2 cellular contexts compared by ENCODE assay signal in genomic region chr13:98825659-98826058, GRCh38.
TF ChIP-seq lines count a peak whose summit lies in the region.

No MANE protein-coding gene starts in this region.

TF ChIP-seq in GM23338, 12 proteins besides CTCF, POLR2A, EP300 and RAD21:
- TF ChIP-seq CREB1 (CRISPR knock-in tag; IDR thresholded peaks at IDR 0.05; ENCODE audit: low read depth) (no peak), ZNF114 (CRISPR knock-in tag; IDR thresholded peaks at IDR 0.05) (no peak), ZNF331 (CRISPR knock-in tag; IDR thresholded peaks at IDR 0.05; ENCODE audit: low read depth) (no peak), ZNF462 (CRISPR knock-in tag; IDR thresholded peaks at IDR 0.05) (no peak), POLR2AphosphoS5 (IDR thresholded peaks at IDR 0.05; ENCODE audit: low read depth) (no peak), NANOG (IDR thresholded peaks at IDR 0.05; ENCODE audit: borderline replicate concordance) (no peak), REST (IDR thresholded peaks at IDR 0.05; ENCODE audit: unreplicated experiment) (no peak), EZH2 (IDR thresholded peaks at IDR 0.05; ENCODE audit: low read depth, unreplicated experiment) (no peak), ETS1 (IDR thresholded peaks at IDR 0.05) (no peak), JUNB (IDR thresholded peaks at IDR 0.05; ENCODE audit: unreplicated experiment) (no peak)

TF ChIP-seq in GM12878, 131 proteins besides CTCF, POLR2A, EP300 and RAD21:
- TF ChIP-seq POU2F2 (IDR thresholded peaks at IDR 0.05; ENCODE audit: borderline replicate concordance, low read depth, low read length) (no peak), BHLHE40 (IDR thresholded peaks at IDR 0.05; ENCODE audit: borderline replicate concordance in 1 of 2, low read depth in 2 of 2, low read length in 1 of 2) (peak in 1 of 2 experiments; percentile 57; a peak in 1 of 4 replicates), IRF3 (IDR thresholded peaks at IDR 0.05) (no peak), USF1 (IDR thresholded peaks at IDR 0.05; ENCODE audit: borderline replicate concordance, extremely low read length, insufficient read depth, low read depth, low read length) (peak; percentile 14)
